In the genomic region with DNA sequence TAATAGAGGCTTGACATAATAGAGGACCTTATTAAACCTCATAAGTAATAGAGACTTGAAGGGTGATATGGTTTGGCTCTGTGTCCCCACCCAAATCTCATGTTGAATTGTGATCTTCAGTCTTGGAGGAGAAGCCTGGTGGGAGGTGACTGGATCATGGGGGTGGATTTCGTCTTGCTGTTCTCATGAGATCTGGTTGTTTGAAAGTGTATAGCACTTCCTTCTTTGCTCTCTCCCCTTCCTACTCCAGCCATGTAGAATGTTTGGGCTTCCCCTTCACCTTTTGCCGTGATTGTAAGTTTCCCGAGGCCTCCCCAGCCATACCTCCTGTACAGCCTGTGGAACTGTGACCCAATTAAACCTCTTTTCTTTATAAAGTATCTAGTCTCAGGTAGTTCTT, we compare ENCODE assay signal across 9 cellular contexts. TPM values are rescaled to one million over a fixed set of nuclear protein-coding genes. Genes with fewer than 3 reads are reported as not detected.
DNase-seq lines count a peak whose midpoint lies in the region; ATAC-seq and TF ChIP-seq lines count a peak whose summit lies in the region.
"Had no signal": no experiment of that assay in that cellular context is flagged by ENCODE, and none has a peak within 500 bp of the region (broad histone marks: within the 10 kb centered on the region; RNA-seq: fewer than 3 reads in every experiment).

No MANE protein-coding gene starts in this region.

- H3K36me3 Mint-ChIP-seq in activated naive CD4-positive, alpha-beta T cell treated with anti-CD3 and anti-CD28 coated beads for 36 hours (ENCODE audit: low read depth) = peaks cover 2% of the 10 kb centered on the region
- H3K36me3 Mint-ChIP-seq in WTC11 = peaks cover 13% of the 10 kb centered on the region; the same call in 1 of the 2 replicates
- peaks cover 19% of the 10 kb centered on the region for H3K36me3 Mint-ChIP-seq in stimulated activated effector memory CD8-positive, alpha-beta T cell treated with anti-CD3 and anti-CD28 coated beads, Interleukin-12 subunit alpha, Interleukin-12 subunit beta, amount 100 ng/mL, for 72 hours

- H3K27ac ChIP-seq in HCT116 (ENCODE audit: low read depth, low read length) = no peak overlapping the region
- H3K27ac ChIP-seq in vagina = no peak overlapping the region

- H3K9me2 ChIP-seq in HCT116 (ENCODE audit: insufficient read depth) = no peaks in the 10 kb centered on the region

- no peak overlapping the region for H2AFZ ChIP-seq in HCT116 (ENCODE audit: low read depth, low read length, poor library complexity, severe bottlenecking)

- CTCF ChIA-PET in activated naive CD4-positive, alpha-beta T cell treated with anti-CD3 and anti-CD28 coated beads for 36 hours (lab: Charles Lee) = no interaction called here
- CTCF ChIA-PET in HCT116 (lab: Charles Lee) = no interaction called here
- CTCF ChIA-PET in WTC11 (lab: Charles Lee) = no interaction called here

- intact Hi-C loops in activated naive CD4-positive, alpha-beta T cell treated with anti-CD3 and anti-CD28 coated beads for 36 hours (cut with micrococcal nuclease) = loop anchor here (1.0 to 2.0 kb wide), 4 partner anchors 40 to 226 kb away; a partner anchor contains a TSS
- intact Hi-C loops in HCT116 (cut with micrococcal nuclease) = no loop called here
- intact Hi-C loops in vagina (cut with DNase I) = no loop called here

- H3K4me3 ChIP-seq in HCT116 (replicated peaks in 1 of 2; ENCODE audit: low read depth in 1 of 2, low read length in 2 of 2) = no peak overlapping the region
- no peak overlapping the region for H3K4me3 ChIP-seq in vagina

- H3K4me2 ChIP-seq in HCT116 (ENCODE audit: low read length) = peak overlapping the region; percentile 17

- 0 out of 2 replicates have a peak, but pooled peaks cover 1% of the 10 kb centered on the region for H4K20me1 ChIP-seq in HCT116 (ENCODE audit: insufficient read depth)

- no peaks in the 10 kb centered on the region for H3K9me3 Mint-ChIP-seq in activated naive CD4-positive, alpha-beta T cell treated with anti-CD3 and anti-CD28 coated beads for 36 hours
- no peaks in the 10 kb centered on the region for H3K9me3 Mint-ChIP-seq in WTC11
- no peaks in the 10 kb centered on the region for H3K9me3 Mint-ChIP-seq in stimulated activated effector memory CD8-positive, alpha-beta T cell treated with anti-CD3 and anti-CD28 coated beads, Interleukin-12 subunit alpha, Interleukin-12 subunit beta, amount 100 ng/mL, for 72 hours

- no peak for DNase-seq in activated naive CD4-positive, alpha-beta T cell treated with anti-CD3 and anti-CD28 coated beads for 36 hours
- DNase-seq in activated naive CD4-positive, alpha-beta T cell (lab: John Stamatoyannopoulos, UW) = no peak
- DNase-seq in HCT116 (ENCODE audit: low read depth, low spot score) = no peak
- no peak for DNase-seq in WTC11 (ENCODE audit: low spot score)
- no peak for DNase-seq in stimulated activated effector memory CD8-positive, alpha-beta T cell treated with anti-CD3 and anti-CD28 coated beads, Interleukin-12 subunit alpha, Interleukin-12 subunit beta, amount 100 ng/mL, for 72 hours (ENCODE audit: low spot score in 2 of 2)
- DNase-seq in NCI-H345 (lab: John Stamatoyannopoulos, UW) = no peak
- DNase-seq in vagina (ENCODE audit: extremely low spot score in 2 of 2) = no peak
- DNase-seq in stimulated activated CD4-positive, alpha-beta T cell treated with anti-CD3 and anti-CD28 coated beads, Interleukin-12 subunit alpha, Interleukin-12 subunit beta, amount 100 ng/mL, for 4 hours = no peak
- DNase-seq: substantia nigra had no signal

- H3K27me3 ChIP-seq in HCT116 (ENCODE audit: insufficient read depth, low read length) (no peaks in the 10 kb centered on the region), vagina (no peaks in the 10 kb centered on the region)

- ATAC-seq in HCT116 (no peak), WTC11 (no peak)
- ATAC-seq in stimulated activated effector memory CD8-positive, alpha-beta T cell treated with anti-CD3 and anti-CD28 coated beads, Interleukin-12 subunit alpha, Interleukin-12 subunit beta, amount 100 ng/mL, for 72 hours = peak; percentile 11

- no peak overlapping the region for H3K4me3 Mint-ChIP-seq in activated naive CD4-positive, alpha-beta T cell treated with anti-CD3 and anti-CD28 coated beads for 36 hours
- H3K4me3 Mint-ChIP-seq in WTC11 = no peak overlapping the region
- H3K4me3 Mint-ChIP-seq in stimulated activated effector memory CD8-positive, alpha-beta T cell treated with anti-CD3 and anti-CD28 coated beads, Interleukin-12 subunit alpha, Interleukin-12 subunit beta, amount 100 ng/mL, for 72 hours = peak overlapping the region; percentile 53

- H3K4me1 Mint-ChIP-seq in activated naive CD4-positive, alpha-beta T cell treated with anti-CD3 and anti-CD28 coated beads for 36 hours (ENCODE audit: low read depth) = peaks cover 46% of the 10 kb centered on the region
- H3K4me1 Mint-ChIP-seq in WTC11 = peaks cover 6% of the 10 kb centered on the region; the same call in 1 of the 2 replicates
- peaks cover 34% of the 10 kb centered on the region for H3K4me1 Mint-ChIP-seq in stimulated activated effector memory CD8-positive, alpha-beta T cell treated with anti-CD3 and anti-CD28 coated beads, Interleukin-12 subunit alpha, Interleukin-12 subunit beta, amount 100 ng/mL, for 72 hours

- H3K4me1 ChIP-seq in HCT116 (ENCODE audit: control insufficient read depth in 1 of 2, insufficient read depth in 2 of 2, low read length in 2 of 2) = peaks cover 0 to 14% of the 10 kb centered on the region in 2 experiments; a peak in 2 of 4 replicates
- H3K4me1 ChIP-seq in vagina = peaks cover 33% of the 10 kb centered on the region

- no peaks in the 10 kb centered on the region for H3K36me3 ChIP-seq in HCT116 (ENCODE audit: control insufficient read depth in 1 of 2, insufficient read depth in 2 of 2, low read length in 2 of 2)
- peaks cover 0 to 18% of the 10 kb centered on the region in 2 donors for H3K36me3 ChIP-seq in vagina

- H3K9me3 ChIP-seq in HCT116 (ENCODE audit: control insufficient read depth in 1 of 2, insufficient read depth in 1 of 2, low read depth in 1 of 2, low read length in 2 of 2) (no peaks in the 10 kb centered on the region), vagina (no peaks in the 10 kb centered on the region)

- H3K27me3 Mint-ChIP-seq in activated naive CD4-positive, alpha-beta T cell treated with anti-CD3 and anti-CD28 coated beads for 36 hours (ENCODE audit: low read depth) = no peaks in the 10 kb centered on the region
- no peaks in the 10 kb centered on the region for H3K27me3 Mint-ChIP-seq in WTC11 (ENCODE audit: low read depth)

- POLR2A ChIA-PET in HCT116 (lab: Charles Lee) = no interaction called here
- POLR2A ChIA-PET in WTC11 (lab: Charles Lee) = no interaction called here

- TF ChIP-seq POLR2A in HCT116 (IDR thresholded peaks at IDR 0.05; ENCODE audit: borderline replicate concordance, extremely low read depth, insufficient read depth, insufficient read length) = no peak
- TF ChIP-seq POLR2A in vagina (IDR thresholded peaks at IDR 0.05) = no peak

- H3K79me2 ChIP-seq in HCT116 (ENCODE audit: insufficient read depth, low read length) = peaks cover 44% of the 10 kb centered on the region

- H3K9ac ChIP-seq in HCT116 (ENCODE audit: low read length) = no peak overlapping the region

- TF ChIP-seq CTCF in HCT116 (IDR thresholded peaks at IDR 0.05 in 2 of 3, conservative IDR thresholded peaks at IDR 0.05 in 1 of 3; ENCODE audit: borderline replicate concordance in 1 of 3, insufficient read depth in 1 of 3, low read depth in 2 of 3, low read length in 2 of 3) = no peak
- no peak for TF ChIP-seq CTCF in WTC11 (IDR thresholded peaks at IDR 0.05)
- no peak for TF ChIP-seq CTCF in vagina (IDR thresholded peaks at IDR 0.05)

- no TSS peak for BruUV-seq in HCT116 (replicated peaks; lab: Mats Ljungman, UMichigan)

- RAD21 ChIA-PET in HCT116 (lab: Charles Lee; ENCODE audit: low non-redundant PET in 1 of 2, low total read pairs in 2 of 2, uncharacterized antibody in 2 of 2, unreplicated experiment in 2 of 2) = no interaction called here

- peak overlapping the region; percentile 90 for H3K27ac Mint-ChIP-seq in activated naive CD4-positive, alpha-beta T cell treated with anti-CD3 and anti-CD28 coated beads for 36 hours
- H3K27ac Mint-ChIP-seq in WTC11 = peak overlapping the region; percentile 72
- H3K27ac Mint-ChIP-seq in stimulated activated effector memory CD8-positive, alpha-beta T cell treated with anti-CD3 and anti-CD28 coated beads, Interleukin-12 subunit alpha, Interleukin-12 subunit beta, amount 100 ng/mL, for 72 hours = peak overlapping the region; percentile 93

- no peak for TF ChIP-seq RAD21 in HCT116 (IDR thresholded peaks at IDR 0.05; ENCODE audit: low read depth)

TF ChIP-seq in HCT116, 20 proteins besides CTCF, POLR2A, EP300 and RAD21 (continues in another document):
- TF ChIP-seq FOSL1 (IDR thresholded peaks at IDR 0.05; ENCODE audit: low read depth) (no peak), SP1 (IDR thresholded peaks at IDR 0.05; ENCODE audit: low read depth) (no peak), TCF7L2 (IDR thresholded peaks at IDR 0.05; ENCODE audit: borderline replicate concordance, extremely low read depth, insufficient read depth, insufficient read length) (no peak)
- TF ChIP-seq, protein P1, sequence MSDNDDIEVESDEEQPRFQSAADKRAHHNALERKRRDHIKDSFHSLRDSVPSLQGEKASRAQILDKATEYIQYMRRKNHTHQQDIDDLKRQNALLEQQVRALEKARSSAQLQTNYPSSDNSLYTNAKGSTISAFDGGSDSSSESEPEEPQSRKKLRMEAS (IDR thresholded peaks at IDR 0.05) = no peak

TF ChIP-seq in WTC11, 78 proteins besides CTCF, POLR2A, EP300 and RAD21 (continues in another document):
- TF ChIP-seq ELF4 (CRISPR knock-in tag; IDR thresholded peaks at IDR 0.05; ENCODE audit: low read depth) = no peak
- no peak for TF ChIP-seq CREM (CRISPR knock-in tag; IDR thresholded peaks at IDR 0.05)

RNA-seq across cellular contexts. Expression of a gene that starts 8.6 kb away (rescaled TPM):
- 10 to 100 TPM; 10.1 to 10.6 TPM for total RNA-seq in activated naive CD4-positive, alpha-beta T cell treated with anti-CD3 and anti-CD28 coated beads for 36 hours
- total RNA-seq in HCT116 (2021; ENCODE audit: unreplicated experiment) = 26.9 TPM
- 8.7 and 11.7 TPM in 2 replicates for polyA plus RNA-seq in HCT116 (2012)
- 31.2 to 34.7 TPM (median 33.4 TPM) in 3 replicates for total RNA-seq in WTC11 (2021)
- 25.8 TPM for total RNA-seq in vagina

RNA-seq across cellular contexts. Expression of a gene that starts 41.2 kb away (rescaled TPM):
- 100 to 1,000 TPM; 155 to 164 TPM for total RNA-seq in activated naive CD4-positive, alpha-beta T cell treated with anti-CD3 and anti-CD28 coated beads for 36 hours
- 153 TPM for total RNA-seq in HCT116 (2021; ENCODE audit: unreplicated experiment)
- polyA plus RNA-seq in HCT116 (2012) = 42.5 and 56.5 TPM in 2 replicates
- 116 to 194 TPM (median 119 TPM) in 3 replicates for total RNA-seq in WTC11 (2021)
- 44.7 TPM for total RNA-seq in vagina
